Comparison of ENCODE assay signal across 1 cellular context in genomic region chr14:41873379-41874034, GRCh38.
TF ChIP-seq lines count a peak whose summit lies in the region.

No MANE protein-coding gene starts in this region.

TF ChIP-seq in IMR-90, 13 proteins besides CTCF, POLR2A, EP300 and RAD21 (continued from another document):
- no peak for TF ChIP-seq MXI1 (IDR thresholded peaks at IDR 0.05; ENCODE audit: borderline replicate concordance, low read depth, low read length)
- TF ChIP-seq ELK1 (IDR thresholded peaks at IDR 0.05; ENCODE audit: borderline replicate concordance, low read depth, low read length), result no peak
- TF ChIP-seq RCOR1 (IDR thresholded peaks at IDR 0.05; ENCODE audit: insufficient replicate concordance, low read length), result no peak
- TF ChIP-seq MAFK (IDR thresholded peaks at IDR 0.05; ENCODE audit: low read depth, low read length), result no peak
